ENCODE assay signal across 8 cellular contexts in the genomic region with DNA sequence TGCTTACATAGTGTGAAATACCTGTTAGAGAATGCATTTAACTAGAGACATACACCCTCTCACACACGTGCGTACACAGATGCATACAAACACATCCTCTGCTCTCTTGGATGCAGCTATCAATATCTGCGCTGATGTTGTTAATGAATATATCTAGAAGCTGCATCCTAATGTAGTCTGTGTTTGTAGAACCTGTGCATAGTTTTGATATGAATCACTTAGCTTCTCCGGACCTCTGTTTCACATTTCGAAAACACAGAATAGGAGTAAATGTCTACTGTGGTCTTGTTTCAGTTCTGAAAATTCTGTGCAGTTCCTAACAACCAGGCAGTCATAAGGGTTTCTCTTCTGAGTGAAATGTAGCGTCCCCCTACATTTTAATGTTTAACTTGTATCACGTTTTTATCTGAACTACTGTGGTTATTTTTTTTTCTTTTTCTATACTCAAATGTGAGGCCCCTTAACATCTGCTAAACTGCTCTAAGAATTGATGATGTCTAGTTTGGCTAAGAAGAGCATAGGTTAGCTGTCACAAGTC.
A peak's percentile ranks its signal among the peaks of the same experiment; 100 is the strongest.
DNase-seq lines count a peak whose midpoint lies in the region; ATAC-seq and TF ChIP-seq lines count a peak whose summit lies in the region.

No MANE protein-coding gene starts in this region.

- ATAC-seq in activated CD4-positive, CD25-positive, alpha-beta regulatory T cell treated with anti-CD3 and anti-CD28 coated beads, Interleukin-2, amount 50 U/mL, for 24 hours = peak; percentile 89 to 92
- ATAC-seq in HG02938 (IDR thresholded peaks at IDR 0.05; ENCODE audit: unreplicated experiment) (peak; percentile 96), gastrocnemius medialis (no peak)

- no peaks in the 10 kb centered on the region for H3K9me3 ChIP-seq in gastrocnemius medialis

- no peaks in the 10 kb centered on the region for H3K9me3 Mint-ChIP-seq in T-helper 1 cell treated with Interleukin-12 subunit alpha and Interleukin-12 subunit beta and Interleukin-4 antibody, amounts not matched to agents 30 μg/mL and 1 μg/mL, for 36 hours
- no peaks in the 10 kb centered on the region for H3K9me3 Mint-ChIP-seq in progenitor cell of endocrine pancreas (ENCODE audit: low read depth)

- H3K27ac Mint-ChIP-seq in T-helper 1 cell treated with Interleukin-12 subunit alpha and Interleukin-12 subunit beta and Interleukin-4 antibody, amounts not matched to agents 30 μg/mL and 1 μg/mL, for 36 hours = peak overlapping the region; percentile 76
- H3K27ac Mint-ChIP-seq in progenitor cell of endocrine pancreas = peak overlapping the region; percentile 38

- no peak overlapping the region for H3K27ac ChIP-seq in gastrocnemius medialis

- DNase-seq in activated CD4-positive, CD25-positive, alpha-beta regulatory T cell treated with anti-CD3 and anti-CD28 coated beads, Interleukin-2, amount 50 U/mL, for 72 hours = no peak
- no peak for DNase-seq in progenitor cell of endocrine pancreas (ENCODE audit: low spot score, unreplicated experiment)
- no peak for DNase-seq in gastrocnemius medialis
- no peak for DNase-seq in NOMO-1 treated with DMSO at 0.1 percent for 48 hours (lab: John Stamatoyannopoulos, UW; ENCODE audit: unreplicated experiment)
- DNase-seq in cerebellar cortex (ENCODE audit: low spot score) = no peak

- H3K4me3 Mint-ChIP-seq in T-helper 1 cell treated with Interleukin-12 subunit alpha and Interleukin-12 subunit beta and Interleukin-4 antibody, amounts not matched to agents 30 μg/mL and 1 μg/mL, for 36 hours = peak overlapping the region; percentile 20
- no peak overlapping the region for H3K4me3 Mint-ChIP-seq in progenitor cell of endocrine pancreas (ENCODE audit: low read depth)

- in situ Hi-C loops in gastrocnemius medialis (cut with MboI; ENCODE audit: low sequenced_read_pairs in 4 of 4) = no loop called here

- no peaks in the 10 kb centered on the region for H3K36me3 ChIP-seq in gastrocnemius medialis

- H3K36me3 Mint-ChIP-seq in T-helper 1 cell treated with Interleukin-12 subunit alpha and Interleukin-12 subunit beta and Interleukin-4 antibody, amounts not matched to agents 30 μg/mL and 1 μg/mL, for 36 hours (ENCODE audit: low read depth) = peaks cover 11% of the 10 kb centered on the region
- peaks cover 3% of the 10 kb centered on the region for H3K36me3 Mint-ChIP-seq in progenitor cell of endocrine pancreas (ENCODE audit: insufficient read depth)

- TF ChIP-seq POLR2A in gastrocnemius medialis (IDR thresholded peaks at IDR 0.05) = no peak

- intact Hi-C loops in gastrocnemius medialis (cut with DNase I; ENCODE audit: low total_unique reads) = no loop called here

- H3K4me1 ChIP-seq in gastrocnemius medialis = peaks cover 40 to 48% of the 10 kb centered on the region in 2 donors

- H3K27me3 ChIP-seq in gastrocnemius medialis = no peaks in the 10 kb centered on the region

- H3K4me3 ChIP-seq in gastrocnemius medialis = no peak overlapping the region

- H3K4me1 Mint-ChIP-seq in T-helper 1 cell treated with Interleukin-12 subunit alpha and Interleukin-12 subunit beta and Interleukin-4 antibody, amounts not matched to agents 30 μg/mL and 1 μg/mL, for 36 hours (ENCODE audit: low read depth) = peaks cover 44% of the 10 kb centered on the region
- H3K4me1 Mint-ChIP-seq in progenitor cell of endocrine pancreas (ENCODE audit: low read depth) = peaks cover 42% of the 10 kb centered on the region

- no peak for TF ChIP-seq CTCF in progenitor cell of endocrine pancreas (IDR thresholded peaks at IDR 0.05; ENCODE audit: unreplicated experiment)
- no peak for TF ChIP-seq CTCF in gastrocnemius medialis (IDR thresholded peaks at IDR 0.05 in 4 of 5, conservative IDR thresholded peaks at IDR 0.05 in 1 of 5)

- no peaks in the 10 kb centered on the region for H3K27me3 Mint-ChIP-seq in T-helper 1 cell treated with Interleukin-12 subunit alpha and Interleukin-12 subunit beta and Interleukin-4 antibody, amounts not matched to agents 30 μg/mL and 1 μg/mL, for 36 hours (ENCODE audit: low read depth)
- H3K27me3 Mint-ChIP-seq in progenitor cell of endocrine pancreas = no peaks in the 10 kb centered on the region

Comparison
In these comparisons a context has a peak if more than half of its experiments do, and no peak if none do; other contexts are left out.
1. ATAC-seq: peak in activated CD4-positive, CD25-positive, alpha-beta regulatory T cell treated with anti-CD3 and anti-CD28 coated beads, Interleukin-2, amount 50 U/mL, for 24 hours (2 of 2) and HG02938 (single experiment); none in gastrocnemius medialis (0 of 2).